9 cellular contexts compared by ENCODE assay signal in genomic region chr19:17616961-17617806, GRCh38.
DNase-seq lines count a peak whose midpoint lies in the region; ATAC-seq and TF ChIP-seq lines count a peak whose summit lies in the region.
"Had no signal": no experiment of that assay in that cellular context is flagged by ENCODE, and none has a peak within 500 bp of the region (broad histone marks: within the 10 kb centered on the region; RNA-seq: fewer than 3 reads in every experiment).

No MANE protein-coding gene starts in this region.

- no peaks in the 10 kb centered on the region for H3K9me2 ChIP-seq in hepatocyte (replicated peaks; ENCODE audit: insufficient read depth)

- no peaks in the 10 kb centered on the region for H3K4me1 ChIP-seq in hepatocyte (ENCODE audit: insufficient read depth)

- no peaks in the 10 kb centered on the region for H3K9me3 ChIP-seq in hepatocyte (ENCODE audit: low read depth)

- TF ChIP-seq CTCF in hepatocyte (IDR thresholded peaks at IDR 0.05; ENCODE audit: poor library complexity): no peak

- H4K20me1 ChIP-seq in hepatocyte (ENCODE audit: insufficient read depth, poor library complexity, severe bottlenecking): no peaks in the 10 kb centered on the region

- peaks cover 62% of the 10 kb centered on the region for H3K27me3 Mint-ChIP-seq in stimulated activated naive CD8-positive, alpha-beta T cell treated with anti-CD3 and anti-CD28 coated beads, Interleukin-15, amount 100 ng/mL, for 72 hours
- peaks cover 66% of the 10 kb centered on the region for H3K27me3 Mint-ChIP-seq in activated naive CD4-positive, alpha-beta T cell treated with anti-CD3 and anti-CD28 coated beads, Interleukin-2, amount 10 ng/mL, durations not matched to agents 7 days and 5 days

- no peak overlapping the region for H3K4me3 ChIP-seq in hepatocyte

- H2AFZ ChIP-seq in hepatocyte: no peak overlapping the region

- no peak overlapping the region for H3K27ac Mint-ChIP-seq in stimulated activated naive CD8-positive, alpha-beta T cell treated with anti-CD3 and anti-CD28 coated beads, Interleukin-15, amount 100 ng/mL, for 72 hours
- no peak overlapping the region for H3K27ac Mint-ChIP-seq in activated naive CD4-positive, alpha-beta T cell treated with anti-CD3 and anti-CD28 coated beads, Interleukin-2, amount 10 ng/mL, durations not matched to agents 7 days and 5 days

- intact Hi-C loops in Right ventricle myocardium superior (cut with DNase I): no loop called here

- peak overlapping the region; percentile 35 to 69 for H3K4me3 Mint-ChIP-seq in stimulated activated naive CD8-positive, alpha-beta T cell treated with anti-CD3 and anti-CD28 coated beads, Interleukin-15, amount 100 ng/mL, for 72 hours
- no peak overlapping the region for H3K4me3 Mint-ChIP-seq in activated naive CD4-positive, alpha-beta T cell treated with anti-CD3 and anti-CD28 coated beads, Interleukin-2, amount 10 ng/mL, durations not matched to agents 7 days and 5 days

- peaks cover 9 to 12% of the 10 kb centered on the region in 2 donors for H3K9me3 Mint-ChIP-seq in stimulated activated naive CD8-positive, alpha-beta T cell treated with anti-CD3 and anti-CD28 coated beads, Interleukin-15, amount 100 ng/mL, for 72 hours
- no peaks in the 10 kb centered on the region for H3K9me3 Mint-ChIP-seq in activated naive CD4-positive, alpha-beta T cell treated with anti-CD3 and anti-CD28 coated beads, Interleukin-2, amount 10 ng/mL, durations not matched to agents 7 days and 5 days

- CTCF ChIA-PET in activated naive CD4-positive, alpha-beta T cell treated with anti-CD3 and anti-CD28 coated beads, Interleukin-2, amount 10 ng/mL, durations not matched to agents 7 days and 5 days (lab: Charles Lee): no interaction called here

- ATAC-seq in stimulated activated naive CD8-positive, alpha-beta T cell treated with anti-CD3 and anti-CD28 coated beads, Interleukin-15, amount 100 ng/mL, for 72 hours: peak; percentile 21
- no peak for ATAC-seq in stimulated activated naive CD8-positive, alpha-beta T cell treated with anti-CD3 and anti-CD28 coated beads, Interleukin-15, Interleukin-2, amounts not matched to agents 100 U/mL and 50 U/mL, for 24 hours
- ATAC-seq in GM18858 (IDR thresholded peaks at IDR 0.05; ENCODE audit: unreplicated experiment) (no peak), Right ventricle myocardium superior (ENCODE audit: poor library complexity) (no peak)

- H3K36me3 ChIP-seq in hepatocyte (replicated peaks; ENCODE audit: insufficient read depth, low read depth): no peaks in the 10 kb centered on the region
- H3K36me3 ChIP-seq: heart right ventricle had no signal

- peak overlapping the region; percentile 44 for H3K4me2 ChIP-seq in hepatocyte

- no peaks in the 10 kb centered on the region for H3K79me2 ChIP-seq in hepatocyte

- H3K4me1 Mint-ChIP-seq in stimulated activated naive CD8-positive, alpha-beta T cell treated with anti-CD3 and anti-CD28 coated beads, Interleukin-15, amount 100 ng/mL, for 72 hours: peaks cover 13% of the 10 kb centered on the region
- no peaks in the 10 kb centered on the region for H3K4me1 Mint-ChIP-seq in activated naive CD4-positive, alpha-beta T cell treated with anti-CD3 and anti-CD28 coated beads, Interleukin-2, amount 10 ng/mL, durations not matched to agents 7 days and 5 days

- H3K27ac ChIP-seq in hepatocyte: no peak overlapping the region
- H3K27ac ChIP-seq: heart right ventricle had no signal

- no peaks in the 10 kb centered on the region for H3K27me3 ChIP-seq in hepatocyte

- no peak for DNase-seq in stimulated activated naive CD8-positive, alpha-beta T cell treated with anti-CD3 and anti-CD28 coated beads, Interleukin-15, amount 100 ng/mL, for 72 hours
- DNase-seq in stimulated activated naive CD8-positive, alpha-beta T cell treated with anti-CD3 and anti-CD28 coated beads, Interleukin-15, Interleukin-2, amounts not matched to agents 100 U/mL and 50 U/mL, for 24 hours: no peak
- DNase-seq in RPMI8226 (peak; percentile 26), hepatocyte (ENCODE audit: low spot score) (peak; percentile 24), NCI-H526 treated with DMSO at 0.1 percent for 48 hours (lab: John Stamatoyannopoulos, UW) (no peak), Right ventricle myocardium superior (no peak)
- DNase-seq in activated naive CD4-positive, alpha-beta T cell treated with anti-CD3 and anti-CD28 coated beads, Interleukin-2, amount 10 ng/mL, durations not matched to agents 7 days and 5 days: no peak
- DNase-seq: heart right ventricle had no signal

- WGBS in hepatocyte (ENCODE audit: low lambda C conversion rate, missing lambda C conversion rate): 74% methylated on average over 26 of the region's 28 CpGs

- H3K36me3 Mint-ChIP-seq in activated naive CD4-positive, alpha-beta T cell treated with anti-CD3 and anti-CD28 coated beads, Interleukin-2, amount 10 ng/mL, durations not matched to agents 7 days and 5 days: no peaks in the 10 kb centered on the region

Comparison
In these comparisons a context has a peak if more than half of its experiments do, and no peak if none do; other contexts are left out.
1. DNase-seq: peak in RPMI8226 (single experiment) and hepatocyte (single experiment); none in stimulated activated naive CD8-positive, alpha-beta T cell treated with anti-CD3 and anti-CD28 coated beads, Interleukin-15, amount 100 ng/mL, for 72 hours (0 of 2), stimulated activated naive CD8-positive, alpha-beta T cell treated with anti-CD3 and anti-CD28 coated beads, Interleukin-15, Interleukin-2, amounts not matched to agents 100 U/mL and 50 U/mL, for 24 hours (single experiment), NCI-H526 treated with DMSO at 0.1 percent for 48 hours (single experiment), activated naive CD4-positive, alpha-beta T cell treated with anti-CD3 and anti-CD28 coated beads, Interleukin-2, amount 10 ng/mL, durations not matched to agents 7 days and 5 days (single experiment) and Right ventricle myocardium superior (single experiment).